10 cellular contexts compared by ENCODE assay signal in genomic region chr19:46824887-46825730, GRCh38. TPM values are rescaled to one million over a fixed set of nuclear protein-coding genes. Genes with fewer than 3 reads are reported as not detected.
DNase-seq lines count a peak whose midpoint lies in the region; ATAC-seq, FAIRE-seq and TF ChIP-seq lines count a peak whose summit lies in the region.
"Had no signal": no experiment of that assay in that cellular context is flagged by ENCODE, and none has a peak within 500 bp of the region (broad histone marks: within the 10 kb centered on the region; RNA-seq: fewer than 3 reads in every experiment).

No MANE protein-coding gene starts in this region.

- peak overlapping the region; percentile 70 for H3K27ac Mint-ChIP-seq in T-helper 17 cell

- no peak for FAIRE-seq in RCC 7860 (lab: Jason Lieb, UNC)

- no peak for TF ChIP-seq CTCF in GM20000 (IDR thresholded peaks at IDR 0.05; ENCODE audit: extremely low read depth, missing control alignments)

- DNase-seq in CD1c-positive myeloid dendritic cell (ENCODE audit: extremely low spot score) = peak; percentile 93
- DNase-seq in GM20000 (ENCODE audit: low spot score) = peak; percentile 60
- no peak for DNase-seq in T-helper 17 cell
- DNase-seq in medulla oblongata (ENCODE audit: extremely low spot score) = peak; percentile 60
- no peak for DNase-seq in RCC 7860 (ENCODE audit: low spot score)
- DNase-seq: activated effector memory CD4-positive, alpha-beta T cell treated with anti-CD3 and anti-CD28 coated beads, Interleukin-2, amount 50 U/mL, for 16 hours; NCI-H1417 treated with DMSO at 0.1 percent for 48 hours had no signal

- no peaks in the 10 kb centered on the region for H3K27me3 Mint-ChIP-seq in T-helper 17 cell

- H3K4me1 Mint-ChIP-seq in T-helper 17 cell = peaks cover 15% of the 10 kb centered on the region

- H3K36me3 Mint-ChIP-seq in T-helper 17 cell (ENCODE audit: low read depth) = no peaks in the 10 kb centered on the region

- H3K4me3 Mint-ChIP-seq in T-helper 17 cell = no peak overlapping the region

- H3K9me3 ChIP-seq in T-helper 17 cell (ENCODE audit: control insufficient read depth, low read length, poor library complexity, severe bottlenecking) = no peaks in the 10 kb centered on the region

- ATAC-seq in T-helper 17 cell (no peak), HG03342 (IDR thresholded peaks at IDR 0.05; ENCODE audit: unreplicated experiment) (no peak), HG03196 (IDR thresholded peaks at IDR 0.05; ENCODE audit: unreplicated experiment) (no peak), HG03457 (IDR thresholded peaks at IDR 0.05; ENCODE audit: unreplicated experiment) (no peak)

RNA-seq across cellular contexts. Expression of gene AP2S1, which starts 25.5 kb away (rescaled TPM):
- 10 to 100 TPM; 37.0 to 39.7 TPM for total RNA-seq in T-helper 17 cell

RNA-seq across cellular contexts. Expression of gene ARHGAP35, which starts 35.7 kb away (rescaled TPM):
- 10 to 100 TPM; 33.6 to 34.0 TPM for total RNA-seq in T-helper 17 cell

RNA-seq across cellular contexts. Expression of gene SLC1A5, which starts 36.7 kb away (rescaled TPM):
- total RNA-seq in T-helper 17 cell = 10 to 100 TPM; 13.6 to 15.9 TPM

Comparison
In these comparisons a context has a peak if more than half of its experiments do, and no peak if none do; other contexts are left out.
1. DNase-seq: peak in CD1c-positive myeloid dendritic cell (single experiment), GM20000 (single experiment) and medulla oblongata (single experiment); none in T-helper 17 cell (0 of 3) and RCC 7860 (single experiment).